In genomic region chr4:15001248-15001824, GRCh38 we compare ENCODE assay signal across 8 cellular contexts. TPM values are rescaled to one million over a fixed set of nuclear protein-coding genes. Genes with fewer than 3 reads are reported as not detected.
DNase-seq lines count a peak whose midpoint lies in the region; ATAC-seq, FAIRE-seq and TF ChIP-seq lines count a peak whose summit lies in the region.

No MANE protein-coding gene starts in this region.

- H3K36me3 ChIP-seq in K562 (ENCODE audit: control insufficient read depth, insufficient read depth, low read length) (no peaks in the 10 kb centered on the region), iPS DF 6.9 (ENCODE audit: control insufficient read depth, insufficient read depth, low read length) (no peaks in the 10 kb centered on the region)

- TF ChIP-seq CTCF in K562 (IDR thresholded peaks at IDR 0.05 in 2 of 3, conservative IDR thresholded peaks at IDR 0.05 in 1 of 3; ENCODE audit: insufficient read depth in 2 of 3, low read depth in 1 of 3, low read length in 3 of 3) = no peak

- in situ Hi-C loops in K562 (cut with MboI) = loop anchor here (25.0 kb wide), 1 partner anchor 661 kb away; the partner anchor contains the start of gene FBXL5

- TF ChIP-seq RAD21 in K562 (CRISPR knock-in tag; conservative IDR thresholded peaks at IDR 0.05 in 1 of 2, IDR thresholded peaks at IDR 0.05 in 1 of 2) = no peak

- H3K4me1 ChIP-seq in K562 (replicated peaks in 1 of 2; ENCODE audit: control insufficient read depth in 2 of 2, insufficient read depth in 2 of 2, low read length in 2 of 2) (peaks cover 5 to 30% of the 10 kb centered on the region in 2 experiments; a peak in 2 of 5 replicates), iPS DF 6.9 (ENCODE audit: control insufficient read depth, insufficient read depth, low read length) (no peaks in the 10 kb centered on the region)

- H3K9me3 ChIP-seq in K562 (replicated peaks; ENCODE audit: control insufficient read depth, insufficient read depth, low read depth, low read length) (no peaks in the 10 kb centered on the region), iPS DF 6.9 (ENCODE audit: control insufficient read depth, insufficient read depth, low read length) (no peaks in the 10 kb centered on the region)

- POLR2A ChIA-PET in K562 (lab: Yijun Ruan, JAX) = interaction anchor here (0.7 to 1.2 kb wide), 3 partner anchors 9 to 93 kb away, joined by 3 to 4 read pairs (median 3); no protein-coding TSS in a partner anchor

- peak; percentile 16 for ATAC-seq in GM21737 (IDR thresholded peaks at IDR 0.05; ENCODE audit: unreplicated experiment)
- peak; percentile 34 for ATAC-seq in K562

- TF ChIP-seq POLR2A in K562 (conservative IDR thresholded peaks at IDR 0.05) = no peak

- no peaks in the 10 kb centered on the region for H4K20me1 ChIP-seq in K562 (replicated peaks; ENCODE audit: control insufficient read depth, insufficient read depth, low read length)

- H3K79me2 ChIP-seq in K562 (ENCODE audit: control insufficient read depth, insufficient read depth, low read length) = peaks cover 23% of the 10 kb centered on the region

- H3K9me1 ChIP-seq in K562 (ENCODE audit: control insufficient read depth, insufficient read depth, low read length) = no peaks in the 10 kb centered on the region

- H3K4me2 ChIP-seq in K562 (ENCODE audit: insufficient read depth, low read length) = peak overlapping the region; percentile 86

- peak; percentile 69 for FAIRE-seq in K562 (lab: Jason Lieb, UNC)

- peak overlapping the region; percentile 81 for H3K4me3 ChIP-seq in Jurkat, Clone E6-1 (ENCODE audit: low read length)
- peak overlapping the region; percentile 89 for H3K4me3 ChIP-seq in K562
- peak overlapping the region; percentile 67; the same call in 1 of the 2 replicates for H3K4me3 ChIP-seq in iPS DF 6.9 (ENCODE audit: low read length)

- peak overlapping the region; percentile 92 for H2AFZ ChIP-seq in K562 (ENCODE audit: low read depth, low read length)

- intact Hi-C loops in K562 (cut with micrococcal nuclease) = loop anchor here (5.0 to 10.0 kb wide), 6 partner anchors 86 to 1377 kb away; partner anchors contain the start of genes BOD1L1, FBXL5 and TAPT1

- TF ChIP-seq EP300 in K562 (IDR thresholded peaks at IDR 0.05; ENCODE audit: low read length) = no peak

- under 1% methylated on average over 24 of the region's 30 CpGs for WGBS in K562 (ENCODE audit: insufficient coverage, low coverage, missing lambda C conversion rate)
- no CpG with 5 or more reads among the region's 30 CpGs for WGBS in iPS DF 6.9 (ENCODE audit: insufficient coverage, insufficient read length)

- H3K9ac ChIP-seq in K562 (ENCODE audit: insufficient read depth in 1 of 2, low read depth in 2 of 2, low read length in 2 of 2) = peak overlapping the region; percentile 86 to 98

- peak overlapping the region; percentile 98 for H3K27ac ChIP-seq in K562 (ENCODE audit: extremely low read depth, low read depth, low read length)
- no peak overlapping the region for H3K27ac ChIP-seq in iPS DF 6.9 (ENCODE audit: low read length)

- H3K27me3 ChIP-seq in K562 (ENCODE audit: control insufficient read depth in 2 of 2, insufficient read depth in 2 of 2, low read length in 2 of 2) (no peaks in the 10 kb centered on the region), iPS DF 6.9 (ENCODE audit: control insufficient read depth, insufficient read depth, low read length) (no peaks in the 10 kb centered on the region; the same call in 1 of the 2 replicates)

- DNase-seq in GDM1 (lab: John Stamatoyannopoulos, UW) (peak; percentile 52), T-helper 1 cell (peak in 4 of 5 donors; percentile 17 to 29 (median 24)), K562 (ENCODE audit: extremely low read depth in 1 of 4, low spot score in 3 of 4) (peak; percentile 53 to 63 (median 60)), iPS DF 6.9 (ENCODE audit: low read depth, low spot score) (no peak), retina (peak; percentile 91), NCI-H2171 (lab: John Stamatoyannopoulos, UW) (no peak)
- DNase-seq in Jurkat, Clone E6-1 (ENCODE audit: low read depth, low spot score) = peak; percentile 24

- CTCF ChIA-PET in K562 (lab: Yijun Ruan, JAX; ENCODE audit: low intra/inter-chr PET ratio) = no interaction called here

- BruUV-seq in K562 (replicated peaks; lab: Mats Ljungman, UMichigan) = TSS peak; percentile 58

TF ChIP-seq in K562, 482 proteins besides CTCF, POLR2A, EP300 and RAD21 (continues in another document):
- TF ChIP-seq FOXK2 (conservative IDR thresholded peaks at IDR 0.05 in 1 of 2, IDR thresholded peaks at IDR 0.05 in 1 of 2; ENCODE audit: low read depth in 2 of 2) (peak; percentile 68 to 75), ZFP91 (CRISPR knock-in tag; IDR thresholded peaks at IDR 0.05) (no peak), C11orf30 (IDR thresholded peaks at IDR 0.05; ENCODE audit: low read depth) (no peak), AFF1 (IDR thresholded peaks at IDR 0.05; ENCODE audit: low read depth in 1 of 2, partially characterized antibody in 2 of 2) (peak in 1 of 2 experiments; percentile 57), DEAF1 (CRISPR knock-in tag; IDR thresholded peaks at IDR 0.05) (0 out of 2 replicates have a peak, but pooled peaks have one; percentile 7), RFX1 (IDR thresholded peaks at IDR 0.05) (peak; percentile 43; the same call in 1 of the 2 replicates)

RNA-seq across cellular contexts. Expression of gene CPEB2, which starts 0.9 kb away (rescaled TPM):
- 0.38 TPM for polyA plus RNA-seq in Jurkat, Clone E6-1 (2012; ENCODE audit: insufficient read depth, insufficient read length)
- total RNA-seq in K562 (2011; cell fraction: chromatin; rRNA removed; ENCODE audit: low replicate concordance) = 3.0 and 10.5 TPM in 2 replicates
- total RNA-seq in K562 (2011; cell fraction: nucleolus; rRNA removed) = 1.3 and 1.5 TPM in 2 replicates
- 4.0 and 8.7 TPM in 2 replicates for total RNA-seq in K562 (2011; cell fraction: nucleoplasm; rRNA removed)
- total RNA-seq in K562 (2014; rRNA removed) (0.54 and 0.86 TPM in 2 replicates), K562 (2014; rRNA removed; fragmentation: Illumina TruSeq; extraction: Trizol) (2.1 and 3.0 TPM in 2 replicates), K562 (2015; rRNA removed; fragmentation: Illumina TruSeq; extraction: Trizol) (1.6 and 2.0 TPM in 2 replicates), K562 (2021) (3.0 and 3.2 TPM in 2 replicates)
- polyA plus RNA-seq in K562 (2011; rRNA removed) (1.4 and 1.7 TPM in 2 replicates), K562 (2014; fragmentation: Illumina TruSeq; extraction: Trizol) (1.3 and 1.9 TPM in 2 replicates), K562 (2014; fragmentation: Nextera tagmentation; extraction: Ambion mirVana) (under 1 TPM; 0.39 to 0.41 TPM), K562 (2014; rRNA removed) (1.0 and 1.1 TPM in 2 replicates)
- 0.18 and 0.69 TPM in 2 replicates for polyA plus RNA-seq in K562 (2011; cell fraction: cytosol; rRNA removed)
- 2.9 and 4.5 TPM in 2 replicates for polyA plus RNA-seq in K562 (2011; cell fraction: nucleus; rRNA removed)
- polyA plus RNA-seq in K562 (2012) = 1.2 and 1.9 TPM in 2 replicates
- 3.5 and 3.9 TPM in 2 replicates for polyA minus RNA-seq in K562 (2011; rRNA and poly(A)+ RNA removed)
- polyA minus RNA-seq in K562 (2011; cell fraction: cytosol; rRNA and poly(A)+ RNA removed) = 0.86 and 1.5 TPM in 2 replicates
- 2.3 and 7.8 TPM in 2 replicates for polyA minus RNA-seq in K562 (2011; cell fraction: nucleus; rRNA and poly(A)+ RNA removed)

Comparison
In these comparisons a context has a peak if more than half of its experiments do, and no peak if none do; other contexts are left out.
1. DNase-seq: peak in GDM1 (single experiment), Jurkat, Clone E6-1 (single experiment), T-helper 1 cell (4 of 5), K562 (4 of 4) and retina (single experiment); none in iPS DF 6.9 (single experiment) and NCI-H2171 (single experiment).
2. Peak in every context shown above with its lines, with median percentiles within 50 percentile points of each other: H3K4me3 ChIP-seq.